Comparison of ENCODE assay signal across 23 cellular contexts in genomic region chr1:219523411-219523810, GRCh38.
"Had no signal": no experiment of that assay in that cellular context is flagged by ENCODE, and none has a peak within 500 bp of the region (broad histone marks: within the 10 kb centered on the region; RNA-seq: fewer than 3 reads in every experiment).

No MANE protein-coding gene starts in this region.

- ATAC-seq: activated CD8-positive, alpha-beta T cell treated with anti-CD3 and anti-CD28 coated beads, Interleukin-2, amount 10 ng/mL, durations not matched to agents 7 days and 5 days; lower lobe of right lung; natural killer cell; upper lobe of right lung had no signal

- DNase-seq: activated CD4-positive, alpha-beta T cell treated with anti-CD3 and anti-CD28 coated beads, Interleukin-2, amount 10 ng/mL, durations not matched to agents 7 days and 5 days; activated CD8-positive, alpha-beta memory T cell treated with anti-CD3 and anti-CD28 coated beads, Interleukin-2, amount 50 U/mL, for 4 hours; activated CD8-positive, alpha-beta T cell treated with anti-CD3 and anti-CD28 coated beads, Interleukin-2, amount 10 ng/mL, durations not matched to agents 7 days and 5 days; activated effector memory CD4-positive, alpha-beta T cell treated with Interleukin-2 at 50 U/mL for 16 hours; activated naive CD4-positive, alpha-beta T cell treated with anti-CD3 and anti-CD28 coated beads, Interleukin-2, amount 50 U/mL, for 16 hours; activated T-cell treated with anti-CD3 and anti-CD28 coated beads, Interleukin-2, amount 50 U/mL, for 48 hours; aorta; colonic mucosa; erythroblast; foreskin melanocyte; glutamatergic neuron; hypothalamus; islet precursor cell; lower lobe of right lung; natural killer cell; nucleus accumbens; posterior cingulate gyrus; retina; stimulated activated CD4-positive, alpha-beta T cell treated with anti-CD3 and anti-CD28 coated beads, Interleukin-12 subunit alpha, Interleukin-12 subunit beta, amount 100 ng/mL, for 4 hours; stimulated activated CD4-positive, alpha-beta T cell treated with anti-CD3 and anti-CD28 coated beads, Interleukin-1b, Interleukin-23, amount 100 ng/mL, for 48 hours; stimulated activated CD8-positive, alpha-beta memory T cell treated with anti-CD3 and anti-CD28 coated beads, Interleukin-4, amount 100 ng/mL, for 48 hours; stimulated activated naive CD4-positive, alpha-beta T cell; upper lobe of right lung had no signal
